ENCODE assay signal across 1 cellular context in the genomic region with DNA sequence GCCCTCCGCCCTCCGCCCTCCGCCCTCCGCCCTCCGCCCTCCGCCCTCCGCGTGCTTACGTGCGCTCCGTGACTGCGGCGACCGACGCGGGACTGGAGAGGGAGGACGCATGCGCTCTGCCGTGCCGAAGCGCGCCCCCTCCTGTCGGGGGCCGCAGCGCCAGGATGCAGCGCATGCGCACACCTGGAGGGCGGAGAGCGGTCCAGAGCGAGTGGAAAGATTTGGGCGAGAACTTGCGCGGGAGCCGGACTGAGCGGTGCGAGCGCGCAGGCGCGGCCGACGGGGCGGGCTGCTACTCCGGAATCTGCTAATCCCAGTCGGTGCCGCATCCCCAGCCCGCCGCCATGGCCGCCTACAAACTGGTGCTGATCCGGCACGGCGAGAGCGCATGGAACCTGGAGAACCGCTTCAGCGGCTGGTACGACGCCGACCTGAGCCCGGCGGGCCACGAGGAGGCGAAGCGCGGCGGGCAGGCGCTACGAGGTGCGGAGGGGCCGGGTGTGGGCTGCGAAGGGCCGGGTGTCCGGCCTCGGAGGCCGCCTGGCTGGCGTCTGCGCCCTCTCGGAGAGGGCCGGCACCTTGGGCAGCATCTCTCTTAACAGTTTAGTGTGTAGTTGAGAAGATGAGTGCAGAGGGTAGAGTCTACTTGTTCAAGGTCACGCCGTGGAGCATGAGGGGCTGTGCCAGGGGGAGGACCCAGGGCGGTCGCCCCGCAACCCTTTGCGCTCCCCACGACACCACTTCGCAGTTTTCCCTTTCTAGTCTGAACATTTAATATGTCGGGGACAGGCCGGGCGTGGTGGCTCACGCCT.
TF ChIP-seq lines count a peak whose summit lies in the region.

A gene (plus strand): TSS at position 228 of the 812 bp plus-strand sequence. CDS start 117 bp downstream, at position 345.

TF ChIP-seq in HepG2, 621 proteins besides CTCF, POLR2A, EP300 and RAD21 (continued from another document and continues in another):
- TF ChIP-seq, protein P1, sequence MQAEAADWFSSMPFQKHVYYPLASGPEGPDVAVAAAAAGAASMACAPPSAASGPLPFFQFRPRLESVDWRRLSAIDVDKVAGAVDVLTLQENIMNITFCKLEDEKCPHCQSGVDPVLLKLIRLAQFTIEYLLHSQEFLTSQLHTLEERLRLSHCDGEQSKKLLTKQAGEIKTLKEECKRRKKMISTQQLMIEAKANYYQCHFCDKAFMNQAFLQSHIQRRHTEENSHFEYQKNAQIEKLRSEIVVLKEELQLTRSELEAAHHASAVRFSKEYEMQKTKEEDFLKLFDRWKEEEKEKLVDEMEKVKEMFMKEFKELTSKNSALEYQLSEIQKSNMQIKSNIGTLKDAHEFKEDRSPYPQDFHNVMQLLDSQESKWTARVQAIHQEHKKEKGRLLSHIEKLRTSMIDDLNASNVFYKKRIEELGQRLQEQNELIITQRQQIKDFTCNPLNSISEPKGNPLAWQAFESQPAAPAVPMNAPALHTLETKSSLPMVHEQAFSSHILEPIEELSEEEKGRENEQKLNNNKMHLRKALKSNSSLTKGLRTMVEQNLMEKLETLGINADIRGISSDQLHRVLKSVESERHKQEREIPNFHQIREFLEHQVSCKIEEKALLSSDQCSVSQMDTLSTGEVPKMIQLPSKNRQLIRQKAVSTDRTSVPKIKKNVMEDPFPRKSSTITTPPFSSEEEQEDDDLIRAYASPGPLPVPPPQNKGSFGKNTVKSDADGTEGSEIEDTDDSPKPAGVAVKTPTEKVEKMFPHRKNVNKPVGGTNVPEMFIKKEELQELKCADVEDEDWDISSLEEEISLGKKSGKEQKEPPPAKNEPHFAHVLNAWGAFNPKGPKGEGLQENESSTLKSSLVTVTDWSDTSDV (CRISPR knock-in tag; IDR thresholded peaks at IDR 0.05), result no peak
- peak; percentile 94 for TF ChIP-seq ZNF777 (CRISPR knock-in tag; IDR thresholded peaks at IDR 0.05)
- TF ChIP-seq ZNF670 (CRISPR knock-in tag; IDR thresholded peaks at IDR 0.05; ENCODE audit: borderline replicate concordance), result no peak
- TF ChIP-seq RFX1 (IDR thresholded peaks at IDR 0.05), result no peak
- TF ChIP-seq, protein P2, sequence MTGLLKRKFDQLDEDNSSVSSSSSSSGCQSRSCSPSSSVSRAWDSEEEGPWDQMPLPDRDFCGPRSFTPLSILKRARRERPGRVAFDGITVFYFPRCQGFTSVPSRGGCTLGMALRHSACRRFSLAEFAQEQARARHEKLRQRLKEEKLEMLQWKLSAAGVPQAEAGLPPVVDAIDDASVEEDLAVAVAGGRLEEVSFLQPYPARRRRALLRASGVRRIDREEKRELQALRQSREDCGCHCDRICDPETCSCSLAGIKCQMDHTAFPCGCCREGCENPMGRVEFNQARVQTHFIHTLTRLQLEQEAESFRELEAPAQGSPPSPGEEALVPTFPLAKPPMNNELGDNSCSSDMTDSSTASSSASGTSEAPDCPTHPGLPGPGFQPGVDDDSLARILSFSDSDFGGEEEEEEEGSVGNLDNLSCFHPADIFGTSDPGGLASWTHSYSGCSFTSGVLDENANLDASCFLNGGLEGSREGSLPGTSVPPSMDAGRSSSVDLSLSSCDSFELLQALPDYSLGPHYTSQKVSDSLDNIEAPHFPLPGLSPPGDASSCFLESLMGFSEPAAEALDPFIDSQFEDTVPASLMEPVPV (CRISPR knock-in tag; IDR thresholded peaks at IDR 0.05), result no peak; the same call in 1 of the 2 replicates
- TF ChIP-seq, protein P3, sequence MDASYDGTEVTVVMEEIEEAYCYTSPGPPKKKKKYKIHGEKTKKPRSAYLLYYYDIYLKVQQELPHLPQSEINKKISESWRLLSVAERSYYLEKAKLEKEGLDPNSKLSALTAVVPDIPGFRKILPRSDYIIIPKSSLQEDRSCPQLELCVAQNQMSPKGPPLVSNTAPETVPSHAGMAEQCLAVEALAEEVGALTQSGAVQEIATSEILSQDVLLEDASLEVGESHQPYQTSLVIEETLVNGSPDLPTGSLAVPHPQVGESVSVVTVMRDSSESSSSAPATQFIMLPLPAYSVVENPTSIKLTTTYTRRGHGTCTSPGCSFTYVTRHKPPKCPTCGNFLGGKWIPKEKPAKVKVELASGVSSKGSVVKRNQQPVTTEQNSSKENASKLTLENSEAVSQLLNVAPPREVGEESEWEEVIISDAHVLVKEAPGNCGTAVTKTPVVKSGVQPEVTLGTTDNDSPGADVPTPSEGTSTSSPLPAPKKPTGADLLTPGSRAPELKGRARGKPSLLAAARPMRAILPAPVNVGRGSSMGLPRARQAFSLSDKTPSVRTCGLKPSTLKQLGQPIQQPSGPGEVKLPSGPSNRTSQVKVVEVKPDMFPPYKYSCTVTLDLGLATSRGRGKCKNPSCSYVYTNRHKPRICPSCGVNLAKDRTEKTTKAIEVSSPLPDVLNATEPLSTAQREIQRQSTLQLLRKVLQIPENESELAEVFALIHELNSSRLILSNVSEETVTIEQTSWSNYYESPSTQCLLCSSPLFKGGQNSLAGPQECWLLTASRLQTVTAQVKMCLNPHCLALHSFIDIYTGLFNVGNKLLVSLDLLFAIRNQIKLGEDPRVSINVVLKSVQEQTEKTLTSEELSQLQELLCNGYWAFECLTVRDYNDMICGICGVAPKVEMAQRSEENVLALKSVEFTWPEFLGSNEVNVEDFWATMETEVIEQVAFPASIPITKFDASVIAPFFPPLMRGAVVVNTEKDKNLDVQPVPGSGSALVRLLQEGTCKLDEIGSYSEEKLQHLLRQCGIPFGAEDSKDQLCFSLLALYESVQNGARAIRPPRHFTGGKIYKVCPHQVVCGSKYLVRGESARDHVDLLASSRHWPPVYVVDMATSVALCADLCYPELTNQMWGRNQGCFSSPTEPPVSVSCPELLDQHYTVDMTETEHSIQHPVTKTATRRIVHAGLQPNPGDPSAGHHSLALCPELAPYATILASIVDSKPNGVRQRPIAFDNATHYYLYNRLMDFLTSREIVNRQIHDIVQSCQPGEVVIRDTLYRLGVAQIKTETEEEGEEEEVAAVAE (CRISPR knock-in tag; IDR thresholded peaks at IDR 0.05; ENCODE audit: borderline replicate concordance), result peak; percentile 73; the same call in 1 of the 2 replicates
- TF ChIP-seq ZNF367 (CRISPR knock-in tag; IDR thresholded peaks at IDR 0.05; ENCODE audit: borderline replicate concordance), result no peak
- TF ChIP-seq, protein P4, sequence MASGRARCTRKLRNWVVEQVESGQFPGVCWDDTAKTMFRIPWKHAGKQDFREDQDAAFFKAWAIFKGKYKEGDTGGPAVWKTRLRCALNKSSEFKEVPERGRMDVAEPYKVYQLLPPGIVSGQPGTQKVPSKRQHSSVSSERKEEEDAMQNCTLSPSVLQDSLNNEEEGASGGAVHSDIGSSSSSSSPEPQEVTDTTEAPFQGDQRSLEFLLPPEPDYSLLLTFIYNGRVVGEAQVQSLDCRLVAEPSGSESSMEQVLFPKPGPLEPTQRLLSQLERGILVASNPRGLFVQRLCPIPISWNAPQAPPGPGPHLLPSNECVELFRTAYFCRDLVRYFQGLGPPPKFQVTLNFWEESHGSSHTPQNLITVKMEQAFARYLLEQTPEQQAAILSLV (CRISPR knock-in tag; IDR thresholded peaks at IDR 0.05; ENCODE audit: borderline replicate concordance), result peak; percentile 56; the same call in 1 of the 2 replicates
- peak; percentile 75 for TF ChIP-seq ZFY (CRISPR knock-in tag; IDR thresholded peaks at IDR 0.05)
- 0 out of 2 replicates have a peak, but pooled peaks have one; percentile 26 for TF ChIP-seq ZSCAN9 (CRISPR knock-in tag; IDR thresholded peaks at IDR 0.05; ENCODE audit: borderline replicate concordance)
- no peak for TF ChIP-seq CAMTA2 (CRISPR knock-in tag; IDR thresholded peaks at IDR 0.05; ENCODE audit: borderline replicate concordance)
- TF ChIP-seq ZNF792 (CRISPR knock-in tag; IDR thresholded peaks at IDR 0.05), result peak; percentile 69; the same call in 1 of the 2 replicates
- TF ChIP-seq ONECUT2 (CRISPR knock-in tag; IDR thresholded peaks at IDR 0.05), result no peak
- TF ChIP-seq ASH2L (IDR thresholded peaks at IDR 0.05; ENCODE audit: insufficient read length, low read depth, low read length), result peak; percentile 59
- TF ChIP-seq TEAD3 (CRISPR knock-in tag; optimal IDR thresholded peaks at IDR 0.05; ENCODE audit: borderline replicate concordance), result peak; percentile 25
- no peak for TF ChIP-seq EED (CRISPR knock-in tag; IDR thresholded peaks at IDR 0.05)
- TF ChIP-seq, protein P5, sequence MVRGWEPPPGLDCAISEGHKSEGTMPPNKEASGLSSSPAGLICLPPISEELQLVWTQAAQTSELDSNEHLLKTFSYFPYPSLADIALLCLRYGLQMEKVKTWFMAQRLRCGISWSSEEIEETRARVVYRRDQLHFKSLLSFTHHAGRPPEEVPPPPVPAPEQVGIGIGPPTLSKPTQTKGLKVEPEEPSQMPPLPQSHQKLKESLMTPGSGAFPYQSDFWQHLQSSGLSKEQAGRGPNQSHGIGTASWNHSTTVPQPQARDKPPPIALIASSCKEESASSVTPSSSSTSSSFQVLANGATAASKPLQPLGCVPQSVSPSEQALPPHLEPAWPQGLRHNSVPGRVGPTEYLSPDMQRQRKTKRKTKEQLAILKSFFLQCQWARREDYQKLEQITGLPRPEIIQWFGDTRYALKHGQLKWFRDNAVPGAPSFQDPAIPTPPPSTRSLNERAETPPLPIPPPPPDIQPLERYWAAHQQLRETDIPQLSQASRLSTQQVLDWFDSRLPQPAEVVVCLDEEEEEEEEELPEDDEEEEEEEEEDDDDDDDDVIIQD (CRISPR knock-in tag; IDR thresholded peaks at IDR 0.05; ENCODE audit: low read depth), result peak; percentile 26; the same call in 1 of the 2 replicates
- peak; percentile 40; the same call in 1 of the 2 replicates for TF ChIP-seq ELF3 (CRISPR knock-in tag; IDR thresholded peaks at IDR 0.05)
- TF ChIP-seq KLF9 (CRISPR knock-in tag; IDR thresholded peaks at IDR 0.05; ENCODE audit: low read depth), result peak; percentile 56; the same call in 1 of the 2 replicates
- 0 out of 2 replicates have a peak, but pooled peaks have one; percentile 36 for TF ChIP-seq SP5 (CRISPR knock-in tag; IDR thresholded peaks at IDR 0.05; ENCODE audit: borderline replicate concordance, low read depth)
- TF ChIP-seq, protein P6, sequence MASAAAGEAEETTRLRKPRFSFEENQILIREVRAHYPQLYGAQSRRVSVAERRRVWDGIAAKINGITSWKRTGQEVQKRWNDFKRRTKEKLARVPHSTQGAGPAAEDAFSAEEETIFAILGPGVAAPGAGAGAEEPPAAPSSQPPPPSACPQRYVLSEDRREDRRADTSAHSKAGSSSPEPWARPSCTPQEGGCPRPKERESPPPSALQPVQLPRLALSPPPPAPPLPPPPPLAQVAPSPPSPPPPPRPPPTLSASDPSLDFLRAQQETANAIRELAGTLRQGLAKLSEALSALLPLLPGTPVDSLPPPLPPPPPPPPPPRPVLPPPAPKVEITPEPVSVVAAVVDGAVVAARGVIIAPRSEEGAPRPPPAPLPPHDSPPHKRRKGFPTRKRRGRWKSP (CRISPR knock-in tag; IDR thresholded peaks at IDR 0.05), result peak; percentile 71; the same call in 1 of the 2 replicates
- 0 out of 2 replicates have a peak, but pooled peaks have one; percentile 34 for TF ChIP-seq ELF1 (CRISPR knock-in tag; IDR thresholded peaks at IDR 0.05)
- 0 out of 2 replicates have a peak, but pooled peaks have one; percentile 72 for TF ChIP-seq DNMT3B (CRISPR knock-in tag; conservative IDR thresholded peaks at IDR 0.05)
- TF ChIP-seq ETV5 (CRISPR knock-in tag; IDR thresholded peaks at IDR 0.05; ENCODE audit: borderline replicate concordance), result peak; percentile 54; the same call in 1 of the 2 replicates
- peak; percentile 52 for TF ChIP-seq PHF20 (CRISPR knock-in tag; IDR thresholded peaks at IDR 0.05)
- TF ChIP-seq ZNF460 (CRISPR knock-in tag; IDR thresholded peaks at IDR 0.05; ENCODE audit: borderline replicate concordance), result no peak
- peak in 1 of 2 experiments; percentile 53; a peak in 1 of 4 replicates for TF ChIP-seq KLF16 (CRISPR knock-in tag; IDR thresholded peaks at IDR 0.05)
- TF ChIP-seq HNRNPK (IDR thresholded peaks at IDR 0.05; ENCODE audit: low read depth, low read length, poor library complexity, severe bottlenecking), result no peak
- TF ChIP-seq YEATS2 (CRISPR knock-in tag; IDR thresholded peaks at IDR 0.05; ENCODE audit: borderline replicate concordance), result peak; percentile 72; the same call in 1 of the 2 replicates
- TF ChIP-seq ZNF264 (CRISPR knock-in tag; IDR thresholded peaks at IDR 0.05), result peak; percentile 54; the same call in 1 of the 2 replicates
- 0 out of 2 replicates have a peak, but pooled peaks have one; percentile 48 for TF ChIP-seq AKAP8 (CRISPR knock-in tag; IDR thresholded peaks at IDR 0.05)
- TF ChIP-seq ZNF205 (CRISPR knock-in tag; IDR thresholded peaks at IDR 0.05), result 0 out of 2 replicates have a peak, but pooled peaks have one; percentile 26
- peak; percentile 78; the same call in 1 of the 2 replicates for TF ChIP-seq YEATS4 (CRISPR knock-in tag; IDR thresholded peaks at IDR 0.05; ENCODE audit: borderline replicate concordance)
- peak; percentile 77 for TF ChIP-seq KAT8 (CRISPR knock-in tag; IDR thresholded peaks at IDR 0.05)
- TF ChIP-seq, protein P7, sequence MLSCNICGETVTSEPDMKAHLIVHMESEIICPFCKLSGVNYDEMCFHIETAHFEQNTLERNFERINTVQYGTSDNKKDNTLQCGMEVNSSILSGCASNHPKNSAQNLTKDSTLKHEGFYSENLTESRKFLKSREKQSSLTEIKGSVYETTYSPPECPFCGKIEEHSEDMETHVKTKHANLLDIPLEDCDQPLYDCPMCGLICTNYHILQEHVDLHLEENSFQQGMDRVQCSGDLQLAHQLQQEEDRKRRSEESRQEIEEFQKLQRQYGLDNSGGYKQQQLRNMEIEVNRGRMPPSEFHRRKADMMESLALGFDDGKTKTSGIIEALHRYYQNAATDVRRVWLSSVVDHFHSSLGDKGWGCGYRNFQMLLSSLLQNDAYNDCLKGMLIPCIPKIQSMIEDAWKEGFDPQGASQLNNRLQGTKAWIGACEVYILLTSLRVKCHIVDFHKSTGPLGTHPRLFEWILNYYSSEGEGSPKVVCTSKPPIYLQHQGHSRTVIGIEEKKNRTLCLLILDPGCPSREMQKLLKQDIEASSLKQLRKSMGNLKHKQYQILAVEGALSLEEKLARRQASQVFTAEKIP (CRISPR knock-in tag; IDR thresholded peaks at IDR 0.05; ENCODE audit: borderline replicate concordance), result no peak
- peak; percentile 32; the same call in 1 of the 2 replicates for TF ChIP-seq MEIS2 (CRISPR knock-in tag; IDR thresholded peaks at IDR 0.05)
- TF ChIP-seq, protein P8, sequence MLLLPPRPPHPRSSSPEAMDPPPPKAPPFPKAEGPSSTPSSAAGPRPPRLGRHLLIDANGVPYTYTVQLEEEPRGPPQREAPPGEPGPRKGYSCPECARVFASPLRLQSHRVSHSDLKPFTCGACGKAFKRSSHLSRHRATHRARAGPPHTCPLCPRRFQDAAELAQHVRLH (CRISPR knock-in tag; IDR thresholded peaks at IDR 0.05; ENCODE audit: borderline replicate concordance, low read depth), result peak; percentile 39; the same call in 1 of the 2 replicates
- TF ChIP-seq STAT5B (CRISPR knock-in tag; IDR thresholded peaks at IDR 0.05), result no peak
- 0 out of 2 replicates have a peak, but pooled peaks have one; percentile 57 for TF ChIP-seq NCOA1 (CRISPR knock-in tag; IDR thresholded peaks at IDR 0.05)
- peak; percentile 19; the same call in 1 of the 2 replicates for TF ChIP-seq ZNF263 (CRISPR knock-in tag; IDR thresholded peaks at IDR 0.05)
- TF ChIP-seq ZNF282 (IDR thresholded peaks at IDR 0.05; ENCODE audit: partially characterized antibody), result no peak
- TF ChIP-seq NFYC (CRISPR knock-in tag; IDR thresholded peaks at IDR 0.05), result no peak
- no peak for TF ChIP-seq ZNF567 (CRISPR knock-in tag; IDR thresholded peaks at IDR 0.05; ENCODE audit: borderline replicate concordance)
- TF ChIP-seq ZSCAN12 (CRISPR knock-in tag; IDR thresholded peaks at IDR 0.05), result peak; percentile 60; the same call in 1 of the 2 replicates
- 0 out of 2 replicates have a peak, but pooled peaks have one; percentile 43 for TF ChIP-seq RFXANK (CRISPR knock-in tag; IDR thresholded peaks at IDR 0.05)
- peak; percentile 73; the same call in 1 of the 2 replicates for TF ChIP-seq MAZ (IDR thresholded peaks at IDR 0.05; ENCODE audit: borderline replicate concordance, low read depth, low read length)
- TF ChIP-seq MAZ (CRISPR knock-in tag; IDR thresholded peaks at IDR 0.05; ENCODE audit: low read depth), result peak; percentile 86
